In genomic region chr6:163675611-163676010, GRCh38 we compare ENCODE assay signal across 36 cellular contexts.
"Had no signal": no experiment of that assay in that cellular context is flagged by ENCODE, and none has a peak within 500 bp of the region (broad histone marks: within the 10 kb centered on the region; RNA-seq: fewer than 3 reads in every experiment).

No MANE protein-coding gene starts in this region.

- FAIRE-seq: astrocyte, bronchial epithelial cell had no signal

- ATAC-seq: activated naive CD4-positive, alpha-beta T cell treated with anti-CD3 and anti-CD28 coated beads, Interleukin-2, amount 50 U/mL, for 72 hours; activated naive CD8-positive, alpha-beta T cell treated with anti-CD3 and anti-CD28 coated beads, Interleukin-2, amount 50 U/mL, for 24 hours; activated T-cell treated with anti-CD3 and anti-CD28 coated beads, Interleukin-2, amount 50 U/mL, for 4 hours; activated T-cell treated with anti-CD3 and anti-CD28 coated beads, Interleukin-2, amount 50 U/mL, for 72 hours; activated T-helper 17 cell treated with anti-CD3 and anti-CD28 coated beads, Interleukin-2, amount 50 U/mL, for 72 hours; body of pancreas had no signal

- H3K4me1 Mint-ChIP-seq: activated naive CD4-positive, alpha-beta T cell treated with anti-CD3 and anti-CD28 coated beads, Interleukin-2, amount 10 ng/mL, durations not matched to agents 7 days and 5 days; activated naive CD4-positive, alpha-beta T cell treated with anti-CD3 and anti-CD28 coated beads, Interleukin-2, amount 50 U/mL, for 24 hours; activated naive CD8-positive, alpha-beta T cell treated with anti-CD3 and anti-CD28 coated beads for 36 hours; activated naive CD8-positive, alpha-beta T cell treated with anti-CD3 and anti-CD28 coated beads, Interleukin-2, amount 10 ng/mL, durations not matched to agents 7 days and 5 days; activated naive CD8-positive, alpha-beta T cell treated with anti-CD3 and anti-CD28 coated beads, Interleukin-2, amount 50 U/mL, for 24 hours; activated T-helper 17 cell treated with anti-CD3 and anti-CD28 coated beads, Interleukin-2, amount 50 U/mL, for 72 hours had no signal

- H3K9me3 Mint-ChIP-seq: activated naive CD4-positive, alpha-beta T cell treated with anti-CD3 and anti-CD28 coated beads for 36 hours; activated naive CD4-positive, alpha-beta T cell treated with anti-CD3 and anti-CD28 coated beads, Interleukin-2, amount 10 ng/mL, durations not matched to agents 7 days and 5 days; activated naive CD4-positive, alpha-beta T cell treated with anti-CD3 and anti-CD28 coated beads, Interleukin-2, amount 50 U/mL, for 24 hours; activated naive CD8-positive, alpha-beta T cell treated with anti-CD3 and anti-CD28 coated beads for 36 hours; activated naive CD8-positive, alpha-beta T cell treated with anti-CD3 and anti-CD28 coated beads, Interleukin-2, amount 10 ng/mL, durations not matched to agents 7 days and 5 days; activated naive CD8-positive, alpha-beta T cell treated with anti-CD3 and anti-CD28 coated beads, Interleukin-2, amount 50 U/mL, for 24 hours; activated T-cell treated with anti-CD3 and anti-CD28 coated beads, Interleukin-2, amount 50 U/mL, for 24 hours; activated T-cell treated with anti-CD3 and anti-CD28 coated beads, Interleukin-2, amount 50 U/mL, for 4 hours; activated T-cell treated with anti-CD3 and anti-CD28 coated beads, Interleukin-2, amount 50 U/mL, for 72 hours; activated T-helper 1 cell treated with anti-CD3 and anti-CD28 coated beads, Interleukin-12 subunit alpha, Interleukin-12 subunit beta, Interleukin-2, Interleukin-4 antibody, amounts not matched to agents 30 ng/mL and 10 ng/mL and 1 ng/mL, durations not matched to agents 14 hours and 24 hours and 36 hours; activated T-helper 17 cell treated with anti-CD3 and anti-CD28 coated beads, Interleukin-2, amount 50 U/mL, for 72 hours; activated T-helper 2 cell treated with anti-CD3 and anti-CD28 coated beads, Interferon-gamma antibody, Interleukin-2, Interleukin-4, amounts not matched to agents 10 μg/mL and 5 μg/mL and 100 μg/mL, durations not matched to agents 14 hours and 24 hours and 36 hours; central memory CD8-positive, alpha-beta T cell had no signal

- H3K27ac Mint-ChIP-seq: activated naive CD4-positive, alpha-beta T cell treated with anti-CD3 and anti-CD28 coated beads for 36 hours; activated naive CD4-positive, alpha-beta T cell treated with anti-CD3 and anti-CD28 coated beads, Interleukin-2, amount 10 ng/mL, durations not matched to agents 7 days and 5 days; activated naive CD4-positive, alpha-beta T cell treated with anti-CD3 and anti-CD28 coated beads, Interleukin-2, amount 50 U/mL, for 24 hours; activated naive CD4-positive, alpha-beta T cell treated with anti-CD3 and anti-CD28 coated beads, Interleukin-2, amount 50 U/mL, for 72 hours; activated naive CD8-positive, alpha-beta T cell; activated naive CD8-positive, alpha-beta T cell treated with anti-CD3 and anti-CD28 coated beads for 36 hours; activated naive CD8-positive, alpha-beta T cell treated with anti-CD3 and anti-CD28 coated beads, Interleukin-2, amount 10 ng/mL, durations not matched to agents 7 days and 5 days; activated naive CD8-positive, alpha-beta T cell treated with anti-CD3 and anti-CD28 coated beads, Interleukin-2, amount 50 U/mL, for 24 hours; activated T-cell treated with anti-CD3 and anti-CD28 coated beads, Interleukin-2, amount 50 U/mL, for 24 hours; activated T-cell treated with anti-CD3 and anti-CD28 coated beads, Interleukin-2, amount 50 U/mL, for 72 hours; activated T-helper 1 cell treated with anti-CD3 and anti-CD28 coated beads, Interleukin-12 subunit alpha, Interleukin-12 subunit beta, Interleukin-2, Interleukin-4 antibody, amounts not matched to agents 30 ng/mL and 10 ng/mL and 1 ng/mL, durations not matched to agents 14 hours and 24 hours and 36 hours; activated T-helper 17 cell treated with anti-CD3 and anti-CD28 coated beads, Interleukin-2, amount 50 U/mL, for 72 hours; activated T-helper 2 cell treated with anti-CD3 and anti-CD28 coated beads, Interferon-gamma antibody, Interleukin-2, Interleukin-4, amounts not matched to agents 10 μg/mL and 5 μg/mL and 100 μg/mL, durations not matched to agents 14 hours and 24 hours and 36 hours had no signal

- H3K4me3 Mint-ChIP-seq: activated naive CD4-positive, alpha-beta T cell treated with anti-CD3 and anti-CD28 coated beads for 36 hours; activated naive CD4-positive, alpha-beta T cell treated with anti-CD3 and anti-CD28 coated beads, Interleukin-2, amount 10 ng/mL, durations not matched to agents 7 days and 5 days; activated naive CD4-positive, alpha-beta T cell treated with anti-CD3 and anti-CD28 coated beads, Interleukin-2, amount 50 U/mL, for 24 hours; activated naive CD8-positive, alpha-beta T cell; activated naive CD8-positive, alpha-beta T cell treated with anti-CD3 and anti-CD28 coated beads for 36 hours; activated naive CD8-positive, alpha-beta T cell treated with anti-CD3 and anti-CD28 coated beads, Interleukin-2, amount 10 ng/mL, durations not matched to agents 7 days and 5 days; activated naive CD8-positive, alpha-beta T cell treated with anti-CD3 and anti-CD28 coated beads, Interleukin-2, amount 50 U/mL, for 24 hours; activated T-cell treated with anti-CD3 and anti-CD28 coated beads, Interleukin-2, amount 50 U/mL, for 24 hours; activated T-cell treated with anti-CD3 and anti-CD28 coated beads, Interleukin-2, amount 50 U/mL, for 4 hours; activated T-cell treated with anti-CD3 and anti-CD28 coated beads, Interleukin-2, amount 50 U/mL, for 72 hours; activated T-helper 1 cell treated with anti-CD3 and anti-CD28 coated beads, Interleukin-12 subunit alpha, Interleukin-12 subunit beta, Interleukin-2, Interleukin-4 antibody, amounts not matched to agents 30 ng/mL and 10 ng/mL and 1 ng/mL, durations not matched to agents 14 hours and 24 hours and 36 hours; activated T-helper 17 cell treated with anti-CD3 and anti-CD28 coated beads, Interleukin-2, amount 50 U/mL, for 72 hours; brain; central memory CD8-positive, alpha-beta T cell had no signal

- H3K36me3 Mint-ChIP-seq: activated naive CD4-positive, alpha-beta T cell treated with anti-CD3 and anti-CD28 coated beads, Interleukin-2, amount 10 ng/mL, durations not matched to agents 7 days and 5 days; activated naive CD4-positive, alpha-beta T cell treated with anti-CD3 and anti-CD28 coated beads, Interleukin-2, amount 50 U/mL, for 24 hours; activated naive CD4-positive, alpha-beta T cell treated with anti-CD3 and anti-CD28 coated beads, Interleukin-2, amount 50 U/mL, for 72 hours; activated naive CD8-positive, alpha-beta T cell; activated naive CD8-positive, alpha-beta T cell treated with anti-CD3 and anti-CD28 coated beads for 36 hours; activated naive CD8-positive, alpha-beta T cell treated with anti-CD3 and anti-CD28 coated beads, Interleukin-2, amount 10 ng/mL, durations not matched to agents 7 days and 5 days; brain had no signal

- DNase-seq: activated effector memory CD4-positive, alpha-beta T cell treated with anti-CD3 and anti-CD28 coated beads, Interleukin-2, amount 50 U/mL, for 16 hours; activated effector memory CD4-positive, alpha-beta T cell treated with Interleukin-2 at 50 U/mL for 16 hours; activated gamma-delta T cell; activated gamma-delta T cell treated with Interleukin-2 at 50 U/mL for 16 hours; activated naive CD4-positive, alpha-beta T cell; activated naive CD4-positive, alpha-beta T cell treated with anti-CD3 and anti-CD28 coated beads for 36 hours; activated naive CD4-positive, alpha-beta T cell treated with anti-CD3 and anti-CD28 coated beads, Interleukin-2, amount 10 ng/mL, durations not matched to agents 7 days and 5 days; activated naive CD4-positive, alpha-beta T cell treated with anti-CD3 and anti-CD28 coated beads, Interleukin-2, amount 50 U/mL, for 16 hours; activated naive CD4-positive, alpha-beta T cell treated with Interleukin-2 at 50 U/mL for 16 hours; activated naive CD8-positive, alpha-beta T cell treated with anti-CD3 and anti-CD28 coated beads for 36 hours; activated naive CD8-positive, alpha-beta T cell treated with anti-CD3 and anti-CD28 coated beads, Interleukin-2, amount 10 ng/mL, durations not matched to agents 7 days and 5 days; activated naive CD8-positive, alpha-beta T cell treated with anti-CD3 and anti-CD28 coated beads, Interleukin-2, amount 50 U/mL, for 24 hours; activated T-cell treated with anti-CD3 and anti-CD28 coated beads, Interleukin-2, amount 50 U/mL, for 1 hour; activated T-cell treated with anti-CD3 and anti-CD28 coated beads, Interleukin-2, amount 50 U/mL, for 24 hours; activated T-cell treated with anti-CD3 and anti-CD28 coated beads, Interleukin-2, amount 50 U/mL, for 4 hours; activated T-cell treated with anti-CD3 and anti-CD28 coated beads, Interleukin-2, amount 50 U/mL, for 48 hours; activated T-cell treated with anti-CD3 and anti-CD28 coated beads, Interleukin-2, amount 50 U/mL, for 72 hours; adrenal gland; amniotic stem cell; anterior cingulate cortex; aorta; body of pancreas; brain microvascular endothelial cell; caudate nucleus; central memory CD4-positive, alpha-beta T cell; cerebellar nuclear complex had no signal

- H3K27me3 Mint-ChIP-seq: activated naive CD8-positive, alpha-beta T cell; activated naive CD8-positive, alpha-beta T cell treated with anti-CD3 and anti-CD28 coated beads for 36 hours; activated T-helper 17 cell treated with anti-CD3 and anti-CD28 coated beads, Interleukin-2, amount 50 U/mL, for 72 hours; brain; central memory CD8-positive, alpha-beta T cell had no signal
